In genomic region chr7:139035588-139036353, GRCh38 we compare ENCODE assay signal across 1 cellular context.
TF ChIP-seq lines count a peak whose summit lies in the region.

ZC3HAV1L (minus strand) TSS chr7:139036042; CDS start chr7:139036017, 25 bp downstream.

TF ChIP-seq in HepG2, 621 proteins besides CTCF, POLR2A, EP300 and RAD21 (continued from another document and continues in another):
- TF ChIP-seq, protein P1, sequence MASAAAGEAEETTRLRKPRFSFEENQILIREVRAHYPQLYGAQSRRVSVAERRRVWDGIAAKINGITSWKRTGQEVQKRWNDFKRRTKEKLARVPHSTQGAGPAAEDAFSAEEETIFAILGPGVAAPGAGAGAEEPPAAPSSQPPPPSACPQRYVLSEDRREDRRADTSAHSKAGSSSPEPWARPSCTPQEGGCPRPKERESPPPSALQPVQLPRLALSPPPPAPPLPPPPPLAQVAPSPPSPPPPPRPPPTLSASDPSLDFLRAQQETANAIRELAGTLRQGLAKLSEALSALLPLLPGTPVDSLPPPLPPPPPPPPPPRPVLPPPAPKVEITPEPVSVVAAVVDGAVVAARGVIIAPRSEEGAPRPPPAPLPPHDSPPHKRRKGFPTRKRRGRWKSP (CRISPR knock-in tag; IDR thresholded peaks at IDR 0.05), result peak; percentile 83; the same call in 1 of the 2 replicates
- TF ChIP-seq KDM2A (CRISPR knock-in tag; IDR thresholded peaks at IDR 0.05; ENCODE audit: borderline replicate concordance, low read depth) (peak; percentile 32), TCF7L2 (IDR thresholded peaks at IDR 0.05; ENCODE audit: low read depth, low read length) (no peak), MIER2 (CRISPR knock-in tag; IDR thresholded peaks at IDR 0.05) (no peak), RERE (CRISPR knock-in tag; IDR thresholded peaks at IDR 0.05; ENCODE audit: low read depth) (no peak), BCLAF1 (IDR thresholded peaks at IDR 0.05) (no peak), POGK (CRISPR knock-in tag; conservative IDR thresholded peaks at IDR 0.05) (peak; percentile 79), ETS1 (CRISPR knock-in tag; IDR thresholded peaks at IDR 0.05) (no peak), PATZ1 (CRISPR knock-in tag; IDR thresholded peaks at IDR 0.05) (no peak), YY1 (IDR thresholded peaks at IDR 0.05; ENCODE audit: insufficient read depth, insufficient replicate concordance, low read depth, low read length) (peak; percentile 59), SOX6 (IDR thresholded peaks at IDR 0.05) (no peak), SOX6 (CRISPR knock-in tag; IDR thresholded peaks at IDR 0.05) (no peak), KDM5B (CRISPR knock-in tag; IDR thresholded peaks at IDR 0.05; ENCODE audit: borderline replicate concordance) (0 out of 2 replicates have a peak, but pooled peaks have one; percentile 68), ZNF552 (CRISPR knock-in tag; IDR thresholded peaks at IDR 0.05; ENCODE audit: borderline replicate concordance) (no peak), ZBTB33 (CRISPR knock-in tag; IDR thresholded peaks at IDR 0.05) (no peak), ZNF746 (CRISPR knock-in tag; IDR thresholded peaks at IDR 0.05) (no peak; the same call in 1 of the 2 replicates), ZBTB7A (CRISPR knock-in tag; IDR thresholded peaks at IDR 0.05) (no peak), KDM3A (CRISPR knock-in tag; IDR thresholded peaks at IDR 0.05; ENCODE audit: low read depth) (no peak; the same call in 1 of the 2 replicates), HNRNPL (IDR thresholded peaks at IDR 0.05; ENCODE audit: low read depth, low read length) (no peak), ZNF33A (CRISPR knock-in tag; IDR thresholded peaks at IDR 0.05; ENCODE audit: borderline replicate concordance) (no peak), CREB3 (CRISPR knock-in tag; IDR thresholded peaks at IDR 0.05) (no peak), SYNCRIP (IDR thresholded peaks at IDR 0.05; ENCODE audit: insufficient read depth, low read depth, low read length) (no peak), DMTF1 (CRISPR knock-in tag; IDR thresholded peaks at IDR 0.05) (no peak), AKAP8 (CRISPR knock-in tag; IDR thresholded peaks at IDR 0.05) (no peak; the same call in 1 of the 2 replicates), HOXA7 (CRISPR knock-in tag; IDR thresholded peaks at IDR 0.05) (no peak)
